Comparison of ENCODE assay signal across 1 cellular context in genomic region chr7:73668103-73668937, GRCh38.
TF ChIP-seq lines count a peak whose summit lies in the region.

No MANE protein-coding gene starts in this region.

TF ChIP-seq in H1, 55 proteins besides CTCF, POLR2A, EP300 and RAD21:
- TF ChIP-seq POU5F1 (IDR thresholded peaks at IDR 0.05; ENCODE audit: low read depth, low read length), result no peak
- TF ChIP-seq KDM4A (IDR thresholded peaks at IDR 0.05; ENCODE audit: low read depth, low read length, severe bottlenecking), result no peak
- TF ChIP-seq SIRT6 (IDR thresholded peaks at IDR 0.05; ENCODE audit: low read length), result no peak
- no peak for TF ChIP-seq TCF12 (IDR thresholded peaks at IDR 0.05; ENCODE audit: low read depth, low read length)
- TF ChIP-seq JUND (IDR thresholded peaks at IDR 0.05; ENCODE audit: low read length), result no peak
- no peak for TF ChIP-seq SIN3A (conservative IDR thresholded peaks at IDR 0.05 in 1 of 2, IDR thresholded peaks at IDR 0.05 in 1 of 2; ENCODE audit: low read depth in 1 of 2, low read length in 2 of 2)
- TF ChIP-seq CREB1 (IDR thresholded peaks at IDR 0.05), result no peak
- TF ChIP-seq, protein P1, sequence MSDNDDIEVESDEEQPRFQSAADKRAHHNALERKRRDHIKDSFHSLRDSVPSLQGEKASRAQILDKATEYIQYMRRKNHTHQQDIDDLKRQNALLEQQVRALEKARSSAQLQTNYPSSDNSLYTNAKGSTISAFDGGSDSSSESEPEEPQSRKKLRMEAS (IDR thresholded peaks at IDR 0.05), result no peak
- no peak for TF ChIP-seq SUZ12 (IDR thresholded peaks at IDR 0.05; ENCODE audit: low read length)
- no peak for TF ChIP-seq RXRA (IDR thresholded peaks at IDR 0.05; ENCODE audit: insufficient read depth, low read depth, low read length)
- no peak for TF ChIP-seq RFX5 (IDR thresholded peaks at IDR 0.05; ENCODE audit: borderline replicate concordance, low read depth, low read length)
- TF ChIP-seq TAF7 (optimal IDR thresholded peaks at IDR 0.05; ENCODE audit: borderline replicate concordance, low read depth, low read length), result no peak
- TF ChIP-seq ZNF274 (IDR thresholded peaks at IDR 0.05; ENCODE audit: borderline replicate concordance, extremely low read depth, low read length), result no peak
- no peak for TF ChIP-seq CTBP2 (IDR thresholded peaks at IDR 0.05; ENCODE audit: borderline replicate concordance, insufficient read depth, insufficient read length, low read length)
- TF ChIP-seq CBX5 (IDR thresholded peaks at IDR 0.05; ENCODE audit: low read depth, low read length), result no peak
- TF ChIP-seq ASH2L (IDR thresholded peaks at IDR 0.05; ENCODE audit: low read length), result no peak
- no peak for TF ChIP-seq CHD1 (IDR thresholded peaks at IDR 0.05; ENCODE audit: low read depth, low read length)
- no peak for TF ChIP-seq MAFK (IDR thresholded peaks at IDR 0.05; ENCODE audit: low read depth, low read length)
- TF ChIP-seq CBX8 (IDR thresholded peaks at IDR 0.05; ENCODE audit: borderline replicate concordance, low read depth, low read length), result no peak
TF ChIP-seq in H1: peak in this region for 0.
